ENCODE assay signal across 8 cellular contexts in genomic region chr10:68804692-68805091, GRCh38. TPM values are rescaled to one million over a fixed set of nuclear protein-coding genes. Genes with fewer than 3 reads are reported as not detected.
"Had no signal": no experiment of that assay in that cellular context is flagged by ENCODE, and none has a peak within 500 bp of the region (broad histone marks: within the 10 kb centered on the region; RNA-seq: fewer than 3 reads in every experiment).

No MANE protein-coding gene starts in this region.

- FAIRE-seq: H54 had no signal

- ATAC-seq: GM23338 had no signal

- DNase-seq: GOT3, H7, H9, HFFc6 had no signal

- H3K9ac ChIP-seq: GM23248 had no signal

- H3K4me1 ChIP-seq: HAP-1 had no signal

- H3K27ac ChIP-seq: GM23248 had no signal

- H3K4me3 ChIP-seq: GM23248, GM23338, HAP-1 had no signal

- H3K9me3 ChIP-seq: HAP-1 had no signal

- H3K36me3 ChIP-seq: HAP-1 had no signal

- H3K4me2 ChIP-seq: GM23338 had no signal

- H2AFZ ChIP-seq: GM23248, GM23338 had no signal

RNA-seq across cellular contexts. Expression of gene STOX1, which starts 22.6 kb away (rescaled TPM):
- total RNA-seq: GM23248 had no signal
- polyA plus RNA-seq: GM23248 had no signal
